Comparison of ENCODE assay signal across 12 cellular contexts in genomic region chr1:40876891-40877290, GRCh38. TPM values are rescaled to one million over a fixed set of nuclear protein-coding genes. Genes with fewer than 3 reads are reported as not detected.
DNase-seq lines count a peak whose midpoint lies in the region; ATAC-seq and TF ChIP-seq lines count a peak whose summit lies in the region.
"Had no signal": no experiment of that assay in that cellular context is flagged by ENCODE, and none has a peak within 500 bp of the region (broad histone marks: within the 10 kb centered on the region; RNA-seq: fewer than 3 reads in every experiment).

No MANE protein-coding gene starts in this region.

- no peak for TF ChIP-seq POLR2A in thyroid gland (IDR thresholded peaks at IDR 0.05)

- no peaks in the 10 kb centered on the region for H3K27me3 Mint-ChIP-seq in activated CD8-positive, alpha-beta memory T cell treated with anti-CD3 and anti-CD28 coated beads, Interleukin-2, amount 10 ng/mL, durations not matched to agents 7 days and 5 days
- H3K27me3 Mint-ChIP-seq in activated CD8-positive, alpha-beta T cell treated with anti-CD3 and anti-CD28 coated beads, Interleukin-2, amount 10 ng/mL, durations not matched to agents 7 days and 5 days (ENCODE audit: low read depth) = no peaks in the 10 kb centered on the region

- H3K9me3 Mint-ChIP-seq in activated CD8-positive, alpha-beta memory T cell treated with anti-CD3 and anti-CD28 coated beads, Interleukin-2, amount 10 ng/mL, durations not matched to agents 7 days and 5 days (ENCODE audit: low read depth) = peaks cover 6% of the 10 kb centered on the region
- H3K9me3 Mint-ChIP-seq in activated CD8-positive, alpha-beta T cell treated with anti-CD3 and anti-CD28 coated beads, Interleukin-2, amount 10 ng/mL, durations not matched to agents 7 days and 5 days (ENCODE audit: insufficient read depth) = peaks cover 8% of the 10 kb centered on the region

- no peaks in the 10 kb centered on the region for H3K36me3 ChIP-seq in thyroid gland

- WGBS in thyroid gland, 2 donors = 94% methylated on average over 1 of the region's 1 CpG

- DNase-seq in activated CD8-positive, alpha-beta memory T cell treated with anti-CD3 and anti-CD28 coated beads, Interleukin-2, amount 10 ng/mL, durations not matched to agents 7 days and 5 days = no peak
- no peak for DNase-seq in activated CD8-positive, alpha-beta memory T cell treated with anti-CD3 and anti-CD28 coated beads, Interleukin-2, amount 50 U/mL, for 48 hours
- DNase-seq in activated CD8-positive, alpha-beta T cell treated with anti-CD3 and anti-CD28 coated beads, Interleukin-2, amount 10 ng/mL, durations not matched to agents 7 days and 5 days = no peak
- DNase-seq in iris pigment epithelial cell (ENCODE audit: low read depth) = peak; percentile 52
- DNase-seq in thyroid gland = no peak
- no peak for DNase-seq in activated T-cell treated with anti-CD3 and anti-CD28 coated beads for 4 hours
- DNase-seq in NCI-H524 (lab: John Stamatoyannopoulos, UW) = no peak
- DNase-seq in NAMALWA (ENCODE audit: low spot score) = no peak
- DNase-seq: dorsolateral prefrontal cortex; naive thymus-derived CD4-positive, alpha-beta T cell; NCI-H1092; OCI-M1 had no signal

- H3K4me3 Mint-ChIP-seq in activated CD8-positive, alpha-beta memory T cell treated with anti-CD3 and anti-CD28 coated beads, Interleukin-2, amount 10 ng/mL, durations not matched to agents 7 days and 5 days = no peak overlapping the region
- no peak overlapping the region for H3K4me3 Mint-ChIP-seq in activated CD8-positive, alpha-beta T cell treated with anti-CD3 and anti-CD28 coated beads, Interleukin-2, amount 10 ng/mL, durations not matched to agents 7 days and 5 days

- H3K4me1 Mint-ChIP-seq in activated CD8-positive, alpha-beta memory T cell treated with anti-CD3 and anti-CD28 coated beads, Interleukin-2, amount 10 ng/mL, durations not matched to agents 7 days and 5 days = peaks cover 45% of the 10 kb centered on the region
- peaks cover 45% of the 10 kb centered on the region for H3K4me1 Mint-ChIP-seq in activated CD8-positive, alpha-beta T cell treated with anti-CD3 and anti-CD28 coated beads, Interleukin-2, amount 10 ng/mL, durations not matched to agents 7 days and 5 days (ENCODE audit: low read depth)

- H3K4me1 ChIP-seq in thyroid gland = peaks cover 15 to 40% of the 10 kb centered on the region in 2 donors

- H3K9me3 ChIP-seq in thyroid gland = no peaks in the 10 kb centered on the region

- CTCF ChIA-PET in activated CD8-positive, alpha-beta memory T cell treated with anti-CD3 and anti-CD28 coated beads, Interleukin-2, amount 10 ng/mL, durations not matched to agents 7 days and 5 days (lab: Charles Lee) = interaction anchor here (0.7 to 13.1 kb wide), 6 partner anchors 15 to 147 kb away, joined by 3 to 131 read pairs (median 4); partner anchors contain the start of gene CITED4
- CTCF ChIA-PET in activated CD8-positive, alpha-beta T cell treated with anti-CD3 and anti-CD28 coated beads, Interleukin-2, amount 10 ng/mL, durations not matched to agents 7 days and 5 days (lab: Charles Lee) = interaction anchor here (0.6 to 3.0 kb wide), 9 partner anchors 13 to 538 kb away, joined by 3 to 40 read pairs (median 5); partner anchors contain the start of gene CITED4

- peak overlapping the region; percentile 73 to 94 (median 90) for H3K27ac ChIP-seq in thyroid gland

- no peak for ATAC-seq in activated CD8-positive, alpha-beta memory T cell treated with anti-CD3 and anti-CD28 coated beads, Interleukin-2, amount 10 ng/mL, durations not matched to agents 7 days and 5 days
- ATAC-seq in activated CD8-positive, alpha-beta T cell treated with anti-CD3 and anti-CD28 coated beads, Interleukin-2, amount 10 ng/mL, durations not matched to agents 7 days and 5 days = no peak

- peak overlapping the region; percentile 68 for H3K27ac Mint-ChIP-seq in activated CD8-positive, alpha-beta memory T cell treated with anti-CD3 and anti-CD28 coated beads, Interleukin-2, amount 10 ng/mL, durations not matched to agents 7 days and 5 days
- H3K27ac Mint-ChIP-seq in activated CD8-positive, alpha-beta T cell treated with anti-CD3 and anti-CD28 coated beads, Interleukin-2, amount 10 ng/mL, durations not matched to agents 7 days and 5 days = peak overlapping the region; percentile 43

- intact Hi-C loops in thyroid gland (cut with DNase I) = no loop called here

- no peaks in the 10 kb centered on the region for H3K27me3 ChIP-seq in thyroid gland

- no peak overlapping the region for H3K4me3 ChIP-seq in thyroid gland (replicated peaks in 1 of 3)
- H3K4me3 ChIP-seq: dorsolateral prefrontal cortex had no signal

- TF ChIP-seq CTCF in thyroid gland (IDR thresholded peaks at IDR 0.05) = no peak

- POLR2A ChIA-PET in activated CD8-positive, alpha-beta T cell treated with anti-CD3 and anti-CD28 coated beads, Interleukin-2, amount 10 ng/mL, durations not matched to agents 7 days and 5 days (lab: Charles Lee) = interaction anchor here (0.9 to 1.0 kb wide), 2 partner anchors 10 to 14 kb away, joined by 3 to 4 read pairs; partner anchors contain the start of gene CITED4

- H3K36me3 Mint-ChIP-seq in activated CD8-positive, alpha-beta memory T cell treated with anti-CD3 and anti-CD28 coated beads, Interleukin-2, amount 10 ng/mL, durations not matched to agents 7 days and 5 days = peaks cover 14% of the 10 kb centered on the region
- H3K36me3 Mint-ChIP-seq in activated CD8-positive, alpha-beta T cell treated with anti-CD3 and anti-CD28 coated beads, Interleukin-2, amount 10 ng/mL, durations not matched to agents 7 days and 5 days (ENCODE audit: low read depth) = peaks cover 15% of the 10 kb centered on the region

RNA-seq across cellular contexts. Expression of gene CITED4, which starts 14.7 kb away (rescaled TPM):
- total RNA-seq in activated CD8-positive, alpha-beta memory T cell treated with anti-CD3 and anti-CD28 coated beads, Interleukin-2, amount 10 ng/mL, durations not matched to agents 7 days and 5 days = 1 to 10 TPM; 2.9 to 4.4 TPM
- 1 to 10 TPM; 9.1 to 10.0 TPM for total RNA-seq in activated CD8-positive, alpha-beta T cell treated with anti-CD3 and anti-CD28 coated beads, Interleukin-2, amount 10 ng/mL, durations not matched to agents 7 days and 5 days
- total RNA-seq in thyroid gland = 10 to 100 TPM in 3 of 4 donors, 1 to 10 TPM in 1; 8.8 to 28.1 (median 20.3) TPM
